ENCODE assay signal across 9 cellular contexts in genomic region chr9:37753489-37754190, GRCh38. TPM values are rescaled to one million over a fixed set of nuclear protein-coding genes. Genes with fewer than 3 reads are reported as not detected.
DNase-seq lines count a peak whose midpoint lies in the region; ATAC-seq, FAIRE-seq and TF ChIP-seq lines count a peak whose summit lies in the region.
"Had no signal": no experiment of that assay in that cellular context is flagged by ENCODE, and none has a peak within 500 bp of the region (broad histone marks: within the 10 kb centered on the region; RNA-seq: fewer than 3 reads in every experiment).

Gene TRMT10B, plus strand, starts transcription at chr9:37753805. Its CDS starts 8,127 bp downstream, at chr9:37761932.

- intact Hi-C loops in kidney (cut with DNase I) = no loop called here

- peaks cover 4 to 5% of the 10 kb centered on the region in 2 donors for H3K4me1 ChIP-seq in kidney (ENCODE audit: control insufficient read depth in 1 of 2, insufficient read depth in 1 of 2, low read depth in 1 of 2, low read length in 2 of 2)

- H3K9ac ChIP-seq in kidney (ENCODE audit: low read length in 2 of 2) = peak within 1 kb of the TSS; percentile 50 to 88

- peaks cover 0 to 4% of the 10 kb centered on the region in 2 donors for H3K9me3 ChIP-seq in kidney (ENCODE audit: control insufficient read depth in 1 of 2, low read length in 2 of 2)

- peak; percentile 91 for ATAC-seq in HG02981 (IDR thresholded peaks at IDR 0.05; ENCODE audit: unreplicated experiment)
- peak; percentile 87 to 94 for ATAC-seq in activated CD4-positive, CD25-positive, alpha-beta regulatory T cell treated with anti-CD3 and anti-CD28 coated beads, Interleukin-2, amount 50 U/mL, for 24 hours

- peak within 1 kb of the TSS; percentile 34 to 59 for H3K27ac ChIP-seq in kidney (ENCODE audit: low read depth in 2 of 2, low read length in 2 of 2)

- no peaks in the 10 kb centered on the region for H3K36me3 ChIP-seq in kidney (ENCODE audit: control insufficient read depth in 1 of 2, insufficient read depth in 2 of 2, low read length in 2 of 2)

- peak; percentile 42 to 74 for DNase-seq in NCI-H524 (lab: John Stamatoyannopoulos, UW)
- DNase-seq in NCI-H524 treated with DMSO at 0.1 percent for 48 hours (lab: John Stamatoyannopoulos, UW) = no peak
- peak; percentile 61 for DNase-seq in NCI-H2171 treated with DMSO at 0.1 percent for 48 hours (lab: John Stamatoyannopoulos, UW)
- peak; percentile 75 for DNase-seq in cerebellar cortex (ENCODE audit: low spot score)
- peak; percentile 86 for DNase-seq in kidney
- DNase-seq in stimulated activated CD4-positive, alpha-beta T cell treated with anti-CD3 and anti-CD28 coated beads, Interleukin-15, amount 100 ng/mL, for 24 hours = peak; percentile 85

- no peak for TF ChIP-seq CTCF in kidney (IDR thresholded peaks at IDR 0.05; ENCODE audit: borderline replicate concordance, extremely low read depth, insufficient read depth)

- H3K4me3 ChIP-seq in kidney (ENCODE audit: low read length in 2 of 2) = peak within 1 kb of the TSS; percentile 78 to 97

- no peak for FAIRE-seq in kidney (lab: Jason Lieb, UNC)
- FAIRE-seq: G401.6 had no signal

RNA-seq across cellular contexts. Expression of gene TRMT10B, which starts in this region (rescaled TPM):
- total RNA-seq in kidney = 12.4 TPM
- polyA plus RNA-seq in kidney (ENCODE audit: insufficient read depth, low read depth, low replicate concordance) = 5.2 TPM
